ENCODE assay signal across 7 cellular contexts in the genomic region with DNA sequence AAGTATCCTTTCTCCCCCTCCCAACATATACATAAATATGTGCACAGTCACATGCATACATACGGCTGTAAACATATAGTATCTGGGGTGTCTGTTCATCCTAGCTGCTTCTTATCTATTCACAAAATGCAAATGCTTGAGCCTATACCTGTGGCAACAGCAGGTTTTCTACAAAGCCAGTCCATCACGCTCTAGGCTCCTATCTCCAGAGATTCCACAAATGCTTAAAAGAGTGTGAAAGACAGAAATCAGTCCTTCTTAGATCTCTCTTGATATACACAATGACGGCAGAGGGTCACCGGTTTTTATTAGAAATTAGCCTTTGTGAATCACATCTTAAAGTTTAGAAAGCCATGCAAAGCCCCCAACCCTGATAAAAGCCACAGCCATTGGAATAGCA.
"Had no signal": no experiment of that assay in that cellular context is flagged by ENCODE, and none has a peak within 500 bp of the region (broad histone marks: within the 10 kb centered on the region; RNA-seq: fewer than 3 reads in every experiment).

No MANE protein-coding gene starts in this region.

- H3K27ac ChIP-seq: GM23248, HL-60 had no signal

- H3K36me3 ChIP-seq: HAP-1 had no signal

- H3K4me1 ChIP-seq: HAP-1 had no signal

- H3K9me3 ChIP-seq: HAP-1 had no signal

- DNase-seq: GM23248, GOT3, H7 had no signal

- H3K9ac ChIP-seq: GM23248 had no signal

- H2AFZ ChIP-seq: GM23248 had no signal

- H3K4me3 ChIP-seq: GM23248, HAP-1, K562 had no signal

- ATAC-seq: HepG2, K562 had no signal
